ENCODE assay signal across 8 cellular contexts in genomic region chr15:85692873-85693272, GRCh38.
A peak's percentile ranks its signal among the peaks of the same experiment; 100 is the strongest.
DNase-seq lines count a peak whose midpoint lies in the region; ATAC-seq and TF ChIP-seq lines count a peak whose summit lies in the region.

No MANE protein-coding gene starts in this region.

- peaks cover 0 to 15% of the 10 kb centered on the region in 2 donors for H3K36me3 ChIP-seq in body of pancreas (replicated peaks in 1 of 2; ENCODE audit: insufficient read depth in 1 of 2, low read depth in 2 of 2)
- H3K36me3 ChIP-seq in HAP-1 (replicated peaks): no peaks in the 10 kb centered on the region; the same call in 1 of the 2 replicates

- peak overlapping the region in 2 of 4 donors; percentile 24 to 48 for H3K27ac ChIP-seq in body of pancreas

- peak overlapping the region; percentile 99 for H3K27ac Mint-ChIP-seq in activated naive CD4-positive, alpha-beta T cell treated with anti-CD3 and anti-CD28 coated beads for 36 hours
- peak overlapping the region; percentile 100 for H3K27ac Mint-ChIP-seq in activated T-cell treated with anti-CD3 and anti-CD28 coated beads, Interleukin-2, amount 50 U/mL, for 72 hours
- peak overlapping the region; percentile 98 for H3K27ac Mint-ChIP-seq in stimulated activated naive CD8-positive, alpha-beta T cell treated with anti-CD3 and anti-CD28 coated beads, Interleukin-15, Interleukin-2, amounts not matched to agents 100 ng/mL and 50 ng/mL, for 24 hours

- peak; percentile 52 for DNase-seq in activated naive CD4-positive, alpha-beta T cell treated with anti-CD3 and anti-CD28 coated beads for 36 hours
- DNase-seq in activated naive CD4-positive, alpha-beta T cell (lab: John Stamatoyannopoulos, UW): no peak
- DNase-seq in activated T-cell treated with anti-CD3 and anti-CD28 coated beads, Interleukin-2, amount 50 U/mL, for 72 hours: peak; percentile 30 to 51
- no peak for DNase-seq in body of pancreas
- no peak for DNase-seq in HAP-1 (ENCODE audit: low spot score in 2 of 2)
- DNase-seq in germinal center (ENCODE audit: low spot score): no peak

- H3K4me3 ChIP-seq in body of pancreas (no peak overlapping the region), HAP-1 (no peak overlapping the region)

- CTCF ChIA-PET in activated naive CD4-positive, alpha-beta T cell treated with anti-CD3 and anti-CD28 coated beads for 36 hours (lab: Charles Lee): interaction anchor here (1.1 to 4.7 kb wide), 5 partner anchors 9 to 313 kb away, joined by 3 to 31 read pairs (median 4); partner anchors contain the start of gene AKAP13

- peak overlapping the region; percentile 62 for H3K4me3 Mint-ChIP-seq in activated naive CD4-positive, alpha-beta T cell treated with anti-CD3 and anti-CD28 coated beads for 36 hours
- peak overlapping the region; percentile 64 to 86 for H3K4me3 Mint-ChIP-seq in activated T-cell treated with anti-CD3 and anti-CD28 coated beads, Interleukin-2, amount 50 U/mL, for 72 hours
- H3K4me3 Mint-ChIP-seq in stimulated activated naive CD8-positive, alpha-beta T cell treated with anti-CD3 and anti-CD28 coated beads, Interleukin-15, Interleukin-2, amounts not matched to agents 100 ng/mL and 50 ng/mL, for 24 hours: peak overlapping the region; percentile 86

- H3K9me3 ChIP-seq in body of pancreas (no peaks in the 10 kb centered on the region), HAP-1 (no peaks in the 10 kb centered on the region)

- H3K4me1 ChIP-seq in body of pancreas (peaks cover 16% of the 10 kb centered on the region), HAP-1 (peaks cover 5% of the 10 kb centered on the region; the same call in 1 of the 2 replicates)

- in situ Hi-C loops in HAP-1 (cut with MboI; ENCODE audit: low sequenced_read_pairs): no loop called here

- H3K27me3 Mint-ChIP-seq in activated naive CD4-positive, alpha-beta T cell treated with anti-CD3 and anti-CD28 coated beads for 36 hours (ENCODE audit: low read depth): no peaks in the 10 kb centered on the region
- H3K27me3 Mint-ChIP-seq in activated T-cell treated with anti-CD3 and anti-CD28 coated beads, Interleukin-2, amount 50 U/mL, for 72 hours (ENCODE audit: low read depth): no peaks in the 10 kb centered on the region
- no peaks in the 10 kb centered on the region for H3K27me3 Mint-ChIP-seq in stimulated activated naive CD8-positive, alpha-beta T cell treated with anti-CD3 and anti-CD28 coated beads, Interleukin-15, Interleukin-2, amounts not matched to agents 100 ng/mL and 50 ng/mL, for 24 hours

- 53 to 58% methylated on average over 5 of the region's 5 CpGs for WGBS in body of pancreas, 2 donors

- TF ChIP-seq POLR2A in body of pancreas (IDR thresholded peaks at IDR 0.05): peak in 1 of 3 donors; percentile 7

- ATAC-seq in HG03108 (IDR thresholded peaks at IDR 0.05; ENCODE audit: unreplicated experiment) (peak; percentile 51), body of pancreas (no peak)
- ATAC-seq in activated T-cell treated with anti-CD3 and anti-CD28 coated beads, Interleukin-2, amount 50 U/mL, for 72 hours (replicated peaks in 1 of 2): peak; percentile 50 to 54

- intact Hi-C loops in activated naive CD4-positive, alpha-beta T cell treated with anti-CD3 and anti-CD28 coated beads for 36 hours (cut with micrococcal nuclease): no loop called here
- intact Hi-C loops in body of pancreas (cut with DNase I): no loop called here

- H3K4me1 Mint-ChIP-seq in activated naive CD4-positive, alpha-beta T cell treated with anti-CD3 and anti-CD28 coated beads for 36 hours (ENCODE audit: low read depth): peaks cover 80% of the 10 kb centered on the region
- peaks cover 70% of the 10 kb centered on the region for H3K4me1 Mint-ChIP-seq in activated T-cell treated with anti-CD3 and anti-CD28 coated beads, Interleukin-2, amount 50 U/mL, for 72 hours (ENCODE audit: low read depth)
- peaks cover 76% of the 10 kb centered on the region for H3K4me1 Mint-ChIP-seq in stimulated activated naive CD8-positive, alpha-beta T cell treated with anti-CD3 and anti-CD28 coated beads, Interleukin-15, Interleukin-2, amounts not matched to agents 100 ng/mL and 50 ng/mL, for 24 hours (ENCODE audit: low read depth)

- H3K27me3 ChIP-seq in body of pancreas (no peaks in the 10 kb centered on the region), HAP-1 (ENCODE audit: low read depth) (no peaks in the 10 kb centered on the region)

- H3K9me3 Mint-ChIP-seq in activated naive CD4-positive, alpha-beta T cell treated with anti-CD3 and anti-CD28 coated beads for 36 hours: no peaks in the 10 kb centered on the region
- H3K9me3 Mint-ChIP-seq in activated T-cell treated with anti-CD3 and anti-CD28 coated beads, Interleukin-2, amount 50 U/mL, for 72 hours: no peaks in the 10 kb centered on the region
- no peaks in the 10 kb centered on the region for H3K9me3 Mint-ChIP-seq in stimulated activated naive CD8-positive, alpha-beta T cell treated with anti-CD3 and anti-CD28 coated beads, Interleukin-15, Interleukin-2, amounts not matched to agents 100 ng/mL and 50 ng/mL, for 24 hours

- H3K36me3 Mint-ChIP-seq in activated naive CD4-positive, alpha-beta T cell treated with anti-CD3 and anti-CD28 coated beads for 36 hours (ENCODE audit: low read depth): peaks cover 30% of the 10 kb centered on the region
- H3K36me3 Mint-ChIP-seq in activated T-cell treated with anti-CD3 and anti-CD28 coated beads, Interleukin-2, amount 50 U/mL, for 72 hours (ENCODE audit: insufficient read depth in 2 of 2): peaks cover 8 to 17% of the 10 kb centered on the region in 2 donors
- peaks cover 61% of the 10 kb centered on the region for H3K36me3 Mint-ChIP-seq in stimulated activated naive CD8-positive, alpha-beta T cell treated with anti-CD3 and anti-CD28 coated beads, Interleukin-15, Interleukin-2, amounts not matched to agents 100 ng/mL and 50 ng/mL, for 24 hours (ENCODE audit: low read depth)

- no peak for TF ChIP-seq CTCF in body of pancreas (IDR thresholded peaks at IDR 0.05)

Comparison
In these comparisons a context has a peak if more than half of its experiments do, and no peak if none do; other contexts are left out.
1. DNase-seq: peak in activated naive CD4-positive, alpha-beta T cell treated with anti-CD3 and anti-CD28 coated beads for 36 hours (single experiment) and activated T-cell treated with anti-CD3 and anti-CD28 coated beads, Interleukin-2, amount 50 U/mL, for 72 hours (2 of 2); none in activated naive CD4-positive, alpha-beta T cell (0 of 4), body of pancreas (0 of 4), HAP-1 (0 of 2) and germinal center (single experiment).
2. Peak in every context shown above with its lines, with median percentiles within 50 percentile points of each other: H3K27ac Mint-ChIP-seq and H3K4me3 Mint-ChIP-seq.